ENCODE assay signal across 10 cellular contexts in the genomic region with DNA sequence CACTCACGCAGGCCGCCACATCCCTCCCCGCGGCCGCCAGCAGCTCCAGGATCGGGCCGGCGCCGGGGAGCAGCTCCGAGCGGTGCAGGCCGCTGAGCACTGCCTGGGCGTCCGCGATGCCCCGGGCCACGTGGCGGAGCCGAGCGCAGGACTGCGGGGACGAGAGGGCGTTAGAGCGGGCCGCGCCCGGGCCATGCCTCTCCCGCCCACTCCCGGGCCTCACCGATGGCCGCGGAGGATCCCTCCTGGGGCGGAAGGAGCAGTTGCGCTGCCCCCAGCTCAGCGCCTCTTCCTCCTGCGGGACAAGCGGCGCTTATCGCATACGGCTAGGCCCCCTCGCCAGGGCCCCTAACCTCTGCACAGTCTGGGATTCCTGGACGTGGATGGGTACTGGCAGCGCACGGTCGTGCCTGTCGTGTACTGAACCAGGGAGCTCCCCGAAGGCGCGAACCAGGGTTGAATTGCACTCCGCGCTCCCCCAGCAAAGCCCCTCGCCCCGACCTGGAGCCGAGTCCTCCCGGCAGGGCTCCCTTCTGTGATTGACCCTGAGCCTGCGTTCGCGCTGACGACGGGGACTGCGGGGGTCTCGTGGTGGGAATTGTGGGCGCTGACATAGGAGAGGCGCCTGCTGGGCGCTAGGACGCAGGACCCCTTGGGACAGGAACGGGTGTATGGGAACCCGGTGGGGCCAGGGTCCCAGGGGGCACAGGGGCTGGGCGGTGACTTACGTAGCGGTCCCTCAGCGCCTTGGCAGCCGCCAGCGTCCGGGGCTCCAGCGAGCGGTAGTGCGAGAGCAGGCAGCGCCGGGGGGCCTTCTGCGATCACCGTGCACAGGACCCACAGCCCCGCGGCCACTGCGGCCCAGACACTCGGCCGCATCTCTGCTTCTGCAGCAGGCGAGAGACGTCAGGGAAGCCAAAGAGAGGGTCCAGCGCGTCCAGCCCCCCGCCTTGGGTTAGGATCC. TPM values are rescaled to one million over a fixed set of nuclear protein-coding genes. Genes with fewer than 3 reads are reported as not detected.
DNase-seq lines count a peak whose midpoint lies in the region; ATAC-seq, FAIRE-seq and TF ChIP-seq lines count a peak whose summit lies in the region.
"Had no signal": no experiment of that assay in that cellular context is flagged by ENCODE, and none has a peak within 500 bp of the region (broad histone marks: within the 10 kb centered on the region; RNA-seq: fewer than 3 reads in every experiment).

No MANE protein-coding gene starts in this region.

- H3K9me3 ChIP-seq in parathyroid adenoma (ENCODE audit: control insufficient read depth, low read length), result no peaks in the 10 kb centered on the region

- peak overlapping the region; percentile 53 for H3K4me2 ChIP-seq in parathyroid adenoma (ENCODE audit: low read length)

- no peaks in the 10 kb centered on the region for H3K79me2 ChIP-seq in parathyroid adenoma

- peak overlapping the region; percentile 73 for H2AFZ ChIP-seq in parathyroid adenoma

- no peak for TF ChIP-seq CTCF in parathyroid adenoma (IDR thresholded peaks at IDR 0.05)

- FAIRE-seq in GM12892 (lab: Jason Lieb, UNC), result no peak
- FAIRE-seq: G401.6 had no signal

- H3K4me3 ChIP-seq in H7 (ENCODE audit: insufficient read depth, low read depth, low read length) (peak overlapping the region; percentile 32), parathyroid adenoma (ENCODE audit: low read depth, low read length) (no peak overlapping the region)

- peak; percentile 61 for ATAC-seq in left ventricle myocardium superior

- H3K9ac ChIP-seq in parathyroid adenoma, result no peak overlapping the region

- intact Hi-C loops in left ventricle myocardium superior (cut with micrococcal nuclease), result no loop called here

- H3K36me3 ChIP-seq in H7 (replicated peaks; ENCODE audit: control insufficient read depth, insufficient read depth, low read length) (no peaks in the 10 kb centered on the region), parathyroid adenoma (ENCODE audit: control insufficient read depth, insufficient read depth, low read length) (no peaks in the 10 kb centered on the region)

- DNase-seq in H7, result peak; percentile 85
- DNase-seq in activated T-cell treated with anti-CD3 and anti-CD28 coated beads, Interleukin-2, amount 50 U/mL, for 48 hours, result peak; percentile 29 to 44
- no peak for DNase-seq in left ventricle myocardium superior
- no peak for DNase-seq in middle frontal gyrus (ENCODE audit: extremely low spot score, low spot score)
- no peak for DNase-seq in HK-2 (ENCODE audit: unreplicated experiment)
- no peak for DNase-seq in GM12892 (ENCODE audit: insufficient read length)
- no peak for DNase-seq in stimulated activated CD4-positive, alpha-beta T cell treated with anti-CD3 and anti-CD28 coated beads, Interleukin-1b, Interleukin-23, amount 100 ng/mL, for 48 hours

- no peak overlapping the region for H3K27ac ChIP-seq in parathyroid adenoma

- peaks cover 38% of the 10 kb centered on the region for H3K27me3 ChIP-seq in H7 (ENCODE audit: control insufficient read depth, insufficient read depth, low read length)
- H3K27me3 ChIP-seq in parathyroid adenoma (ENCODE audit: control insufficient read depth, insufficient read depth, low read length), result no peaks in the 10 kb centered on the region

- no peak for TF ChIP-seq POLR2A in GM12892 (IDR thresholded peaks at IDR 0.05; ENCODE audit: low read depth, low read length)

- H3K4me1 ChIP-seq in parathyroid adenoma, result peaks cover 5% of the 10 kb centered on the region

RNA-seq across cellular contexts. Expression of gene IFNL4, which starts 0.7 kb away (rescaled TPM):
- not detected in 2 replicates for total RNA-seq in H7 (2014; rRNA removed; shearing (Covaris generic))
- total RNA-seq in left ventricle myocardium superior, result not detected
- polyA plus RNA-seq in GM12892 (2012; ENCODE audit: missing spikeins), result not detected
- total RNA-seq: progenitor cell of endocrine pancreas had no signal

RNA-seq across cellular contexts. Expression of gene IFNL3, which starts 3.2 kb away (rescaled TPM):
- not detected in 2 replicates for total RNA-seq in H7 (2014; rRNA removed; shearing (Covaris generic))
- total RNA-seq in left ventricle myocardium superior, result not detected
- polyA plus RNA-seq in GM12892 (2012; ENCODE audit: missing spikeins), result not detected
- total RNA-seq: progenitor cell of endocrine pancreas had no signal

RNA-seq across cellular contexts. Expression of gene IFNL2, which starts 20.2 kb away (rescaled TPM):
- not detected in 2 replicates for total RNA-seq in H7 (2014; rRNA removed; shearing (Covaris generic))
- not detected for total RNA-seq in left ventricle myocardium superior
- polyA plus RNA-seq in GM12892 (2012; ENCODE audit: missing spikeins), result not detected
- total RNA-seq: progenitor cell of endocrine pancreas had no signal

RNA-seq across cellular contexts. Expression of gene SYCN, which starts 43.9 kb away (rescaled TPM):
- not detected in 2 replicates for total RNA-seq in H7 (2014; rRNA removed; shearing (Covaris generic))
- not detected for total RNA-seq in left ventricle myocardium superior
- polyA plus RNA-seq in GM12892 (2012; ENCODE audit: missing spikeins), result not detected
- total RNA-seq: progenitor cell of endocrine pancreas had no signal

RNA-seq across cellular contexts. Expression of gene IFNL1, which starts 48.2 kb away (rescaled TPM):
- total RNA-seq in H7 (2014; rRNA removed; shearing (Covaris generic)), result not detected in 2 replicates
- total RNA-seq in left ventricle myocardium superior, result not detected
- polyA plus RNA-seq in GM12892 (2012; ENCODE audit: missing spikeins), result not detected
- total RNA-seq: progenitor cell of endocrine pancreas had no signal

Comparison
In these comparisons a context has a peak if more than half of its experiments do, and no peak if none do; other contexts are left out.
1. DNase-seq: peak in H7 (single experiment) and activated T-cell treated with anti-CD3 and anti-CD28 coated beads, Interleukin-2, amount 50 U/mL, for 48 hours (2 of 2); none in left ventricle myocardium superior (single experiment), middle frontal gyrus (single experiment), HK-2 (single experiment), GM12892 (single experiment) and stimulated activated CD4-positive, alpha-beta T cell treated with anti-CD3 and anti-CD28 coated beads, Interleukin-1b, Interleukin-23, amount 100 ng/mL, for 48 hours (single experiment).